Comparison of ENCODE assay signal across 12 cellular contexts in genomic region chr16:81697886-81698635, GRCh38.
DNase-seq lines count a peak whose midpoint lies in the region; ATAC-seq and TF ChIP-seq lines count a peak whose summit lies in the region.
"Had no signal": no experiment of that assay in that cellular context is flagged by ENCODE, and none has a peak within 500 bp of the region (broad histone marks: within the 10 kb centered on the region; RNA-seq: fewer than 3 reads in every experiment).

No MANE protein-coding gene starts in this region.

- H3K9me3 ChIP-seq in esophagus squamous epithelium (no peaks in the 10 kb centered on the region), mesodermal cell (ENCODE audit: control insufficient read depth, low read length) (no peaks in the 10 kb centered on the region)
- H3K9me3 ChIP-seq: pancreas had no signal

- H3K27me3 ChIP-seq in esophagus squamous epithelium, result no peaks in the 10 kb centered on the region
- H3K27me3 ChIP-seq: brain microvascular endothelial cell, pancreas had no signal

- H3K4me3 ChIP-seq in esophagus squamous epithelium (no peak overlapping the region), mesodermal cell (ENCODE audit: extremely low read depth, insufficient read depth, low read length, poor library complexity, severe bottlenecking) (no peak overlapping the region)
- H3K4me3 ChIP-seq: pancreas had no signal

- TF ChIP-seq POLR2A in esophagus squamous epithelium (IDR thresholded peaks at IDR 0.05), result no peak

- intact Hi-C loops in esophagus squamous epithelium (cut with DNase I), result no loop called here

- TF ChIP-seq CTCF in esophagus squamous epithelium (IDR thresholded peaks at IDR 0.05), result no peak

- peaks cover 45% of the 10 kb centered on the region for H3K36me3 Mint-ChIP-seq in activated CD8-positive, alpha-beta T cell treated with anti-CD3 and anti-CD28 coated beads, Interleukin-2, amount 10 ng/mL, durations not matched to agents 7 days and 5 days (ENCODE audit: low read depth)

- H3K4me3 Mint-ChIP-seq in activated CD8-positive, alpha-beta T cell treated with anti-CD3 and anti-CD28 coated beads, Interleukin-2, amount 10 ng/mL, durations not matched to agents 7 days and 5 days, result no peak overlapping the region
- H3K4me3 Mint-ChIP-seq: CD8-positive, alpha-beta T cell; stimulated activated naive CD8-positive, alpha-beta T cell treated with anti-CD3 and anti-CD28 coated beads, Interleukin-15, Interleukin-2, amounts not matched to agents 100 ng/mL and 50 ng/mL, for 24 hours had no signal

- peak overlapping the region; percentile 60 to 85 (median 80) for H3K27ac ChIP-seq in esophagus squamous epithelium
- peak overlapping the region; percentile 25 for H3K27ac ChIP-seq in mesodermal cell (ENCODE audit: low read depth, low read length, severe bottlenecking)
- peak overlapping the region; percentile 61 for H3K27ac ChIP-seq in temporal lobe (ENCODE audit: low read depth, low read length)
- H3K27ac ChIP-seq: brain microvascular endothelial cell had no signal

- H3K4me1 Mint-ChIP-seq in activated CD8-positive, alpha-beta T cell treated with anti-CD3 and anti-CD28 coated beads, Interleukin-2, amount 10 ng/mL, durations not matched to agents 7 days and 5 days (ENCODE audit: low read depth), result peaks cover 7% of the 10 kb centered on the region

- peaks cover 15 to 89% (median 19%) of the 10 kb centered on the region in 3 donors for H3K36me3 ChIP-seq in esophagus squamous epithelium
- H3K36me3 ChIP-seq in mesodermal cell (ENCODE audit: control insufficient read depth, insufficient read depth, low read length), result peaks cover 78% of the 10 kb centered on the region

- peak in 55 of 58 donors; percentile 26 to 94 (median 70) for DNase-seq in anterior cingulate cortex (lab: John Stamatoyannopoulos, UW)
- no peak for DNase-seq in esophagus squamous epithelium (lab: John Stamatoyannopoulos, UW)
- no peak for DNase-seq in activated naive CD4-positive, alpha-beta T cell treated with Interleukin-2 at 50 U/mL for 16 hours
- DNase-seq in HuH-7.5 (ENCODE audit: low spot score), result no peak
- DNase-seq in activated CD8-positive, alpha-beta T cell treated with anti-CD3 and anti-CD28 coated beads, Interleukin-2, amount 10 ng/mL, durations not matched to agents 7 days and 5 days, result no peak
- DNase-seq: NCI-H1930 had no signal

- no peak for ATAC-seq in activated CD8-positive, alpha-beta T cell treated with anti-CD3 and anti-CD28 coated beads, Interleukin-2, amount 10 ng/mL, durations not matched to agents 7 days and 5 days

- H3K27ac Mint-ChIP-seq in activated CD8-positive, alpha-beta T cell treated with anti-CD3 and anti-CD28 coated beads, Interleukin-2, amount 10 ng/mL, durations not matched to agents 7 days and 5 days, result no peak overlapping the region
- H3K27ac Mint-ChIP-seq: stimulated activated naive CD8-positive, alpha-beta T cell treated with anti-CD3 and anti-CD28 coated beads, Interleukin-15, Interleukin-2, amounts not matched to agents 100 ng/mL and 50 ng/mL, for 24 hours had no signal

- H3K4me1 ChIP-seq in esophagus squamous epithelium (peaks cover 21 to 59% (median 47%) of the 10 kb centered on the region in 3 donors), mesodermal cell (ENCODE audit: control insufficient read depth, insufficient read depth, low read length, poor library complexity, severe bottlenecking) (peaks cover 22% of the 10 kb centered on the region)
- H3K4me1 ChIP-seq: pancreas had no signal

- CTCF ChIA-PET in activated CD8-positive, alpha-beta T cell treated with anti-CD3 and anti-CD28 coated beads, Interleukin-2, amount 10 ng/mL, durations not matched to agents 7 days and 5 days (lab: Charles Lee), result interaction anchor here (0.6 to 3.0 kb wide), 26 partner anchors 8 to 385 kb away, joined by 3 to 34 read pairs (median 5); no protein-coding TSS in a partner anchor

- POLR2A ChIA-PET in activated CD8-positive, alpha-beta T cell treated with anti-CD3 and anti-CD28 coated beads, Interleukin-2, amount 10 ng/mL, durations not matched to agents 7 days and 5 days (lab: Charles Lee), result no interaction called here

- H3K27me3 Mint-ChIP-seq in activated CD8-positive, alpha-beta T cell treated with anti-CD3 and anti-CD28 coated beads, Interleukin-2, amount 10 ng/mL, durations not matched to agents 7 days and 5 days (ENCODE audit: low read depth), result no peaks in the 10 kb centered on the region
- H3K27me3 Mint-ChIP-seq: stimulated activated naive CD8-positive, alpha-beta T cell treated with anti-CD3 and anti-CD28 coated beads, Interleukin-15, Interleukin-2, amounts not matched to agents 100 ng/mL and 50 ng/mL, for 24 hours had no signal

- 37 to 53% methylated on average over 15 to 22 of the region's 30 CpGs for WGBS in esophagus squamous epithelium, 2 donors
- 89 to 96% methylated on average over 15 to 20 of the region's 30 CpGs for WGBS in mesodermal cell (ENCODE audit: insufficient coverage in 2 of 2), 2 experiments

- no peaks in the 10 kb centered on the region for H3K9me3 Mint-ChIP-seq in activated CD8-positive, alpha-beta T cell treated with anti-CD3 and anti-CD28 coated beads, Interleukin-2, amount 10 ng/mL, durations not matched to agents 7 days and 5 days (ENCODE audit: insufficient read depth)
- H3K9me3 Mint-ChIP-seq: CD8-positive, alpha-beta T cell; stimulated activated naive CD8-positive, alpha-beta T cell treated with anti-CD3 and anti-CD28 coated beads, Interleukin-15, Interleukin-2, amounts not matched to agents 100 ng/mL and 50 ng/mL, for 24 hours had no signal

Comparison
In these comparisons a context has a peak if more than half of its experiments do, and no peak if none do; other contexts are left out.
1. DNase-seq: peak in anterior cingulate cortex (55 of 58); none in esophagus squamous epithelium (single experiment), activated naive CD4-positive, alpha-beta T cell treated with Interleukin-2 at 50 U/mL for 16 hours (single experiment), HuH-7.5 (single experiment) and activated CD8-positive, alpha-beta T cell treated with anti-CD3 and anti-CD28 coated beads, Interleukin-2, amount 10 ng/mL, durations not matched to agents 7 days and 5 days (single experiment).
2. H3K27ac ChIP-seq: peak in every context shown above with its lines; median percentile 80 in esophagus squamous epithelium; 61 in temporal lobe; 25 in mesodermal cell.